Comparison of ENCODE assay signal across 8 cellular contexts in the genomic region with DNA sequence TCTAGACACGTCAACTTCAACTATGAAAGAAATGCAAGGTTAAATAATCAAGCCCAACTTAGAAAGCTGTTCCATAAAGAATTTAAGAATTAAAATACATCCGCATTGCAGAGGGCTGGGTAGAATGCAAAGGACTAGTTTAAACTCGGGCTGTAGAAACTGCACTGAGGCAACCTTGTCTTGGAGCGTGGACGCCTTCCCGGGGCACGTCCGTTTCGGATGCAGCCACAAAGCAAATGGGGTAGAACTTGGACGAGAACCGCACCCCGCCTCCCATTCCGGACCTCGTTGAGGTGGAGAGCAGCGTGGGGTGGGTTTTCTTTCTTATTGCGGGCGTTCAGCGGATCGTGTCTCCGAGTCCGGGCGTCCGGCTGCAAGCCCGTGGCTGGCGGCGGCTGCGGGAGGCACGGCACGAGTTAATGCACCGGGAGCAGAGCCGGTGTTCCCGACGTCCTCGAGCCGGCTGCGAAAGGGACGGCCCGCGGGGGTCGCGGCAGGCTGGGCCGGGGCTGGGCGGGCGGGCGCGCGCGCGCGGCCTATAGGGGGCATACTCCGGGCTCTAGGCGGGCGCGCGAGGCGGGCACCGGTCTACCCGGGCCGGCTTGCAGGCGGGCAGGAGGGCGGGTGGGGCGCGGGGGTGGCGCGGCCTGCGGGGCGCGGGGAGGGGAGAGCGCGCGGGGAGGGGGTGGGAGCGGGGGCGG. TPM values are rescaled to one million over a fixed set of nuclear protein-coding genes. Genes with fewer than 3 reads are reported as not detected.
DNase-seq lines count a peak whose midpoint lies in the region; ATAC-seq, FAIRE-seq and TF ChIP-seq lines count a peak whose summit lies in the region.

No MANE protein-coding gene starts in this region.

- intact Hi-C loops in HCT116 (cut with micrococcal nuclease) = loop anchor here (5.0 to 10.0 kb wide), 6 partner anchors 144 to 1033 kb away; no protein-coding TSS in a partner anchor

- no peaks in the 10 kb centered on the region for H3K9me2 ChIP-seq in HCT116 (ENCODE audit: insufficient read depth)

- peak overlapping the region; percentile 90 for H3K4me2 ChIP-seq in HCT116 (ENCODE audit: low read length)

- H3K36me3 ChIP-seq in HCT116 (ENCODE audit: control insufficient read depth in 1 of 2, insufficient read depth in 2 of 2, low read length in 2 of 2) (no peaks in the 10 kb centered on the region; a peak in 1 of 4 replicates), endocrine pancreas (ENCODE audit: control insufficient read depth, insufficient read depth, low read length) (no peaks in the 10 kb centered on the region)

- H3K4me1 ChIP-seq in HCT116 (ENCODE audit: control insufficient read depth in 1 of 2, insufficient read depth in 2 of 2, low read length in 2 of 2) (peaks cover 16 to 44% of the 10 kb centered on the region in 2 experiments), endocrine pancreas (ENCODE audit: control insufficient read depth, insufficient read depth, low read length) (no peaks in the 10 kb centered on the region), mononuclear cell (ENCODE audit: insufficient read depth, low read length) (peaks cover 57% of the 10 kb centered on the region)

- POLR2A ChIA-PET in HCT116 (lab: Charles Lee) = no interaction called here

- H3K27me3 ChIP-seq in HCT116 (ENCODE audit: insufficient read depth, low read length) (no peaks in the 10 kb centered on the region), endocrine pancreas (ENCODE audit: control insufficient read depth, insufficient read depth, low read length) (no peaks in the 10 kb centered on the region), mononuclear cell (ENCODE audit: insufficient read depth, low read length) (no peaks in the 10 kb centered on the region)

- no peak overlapping the region for H2AFZ ChIP-seq in HCT116 (ENCODE audit: low read depth, low read length, poor library complexity, severe bottlenecking)

- TF ChIP-seq RAD21 in HCT116 (IDR thresholded peaks at IDR 0.05; ENCODE audit: low read depth) = no peak

- RAD21 ChIA-PET in HCT116 (lab: Charles Lee; ENCODE audit: low non-redundant PET in 1 of 2, low total read pairs in 2 of 2, uncharacterized antibody in 2 of 2, unreplicated experiment in 2 of 2) = interaction anchor here in 1 of 2 experiments (0.6 to 0.7 kb wide), 2 partner anchors 51 to 502 kb away, joined by 3 read pairs; no protein-coding TSS in a partner anchor

- no peak for TF ChIP-seq POLR2A in HCT116 (IDR thresholded peaks at IDR 0.05; ENCODE audit: borderline replicate concordance, extremely low read depth, insufficient read depth, insufficient read length)

- no peak for FAIRE-seq in GM19239 (lab: Jason Lieb, UNC)

- peak overlapping the region; percentile 82 for H3K9ac ChIP-seq in HCT116 (ENCODE audit: low read length)
- H3K9ac ChIP-seq in endocrine pancreas (ENCODE audit: control insufficient read depth, insufficient read depth, low read length) = peak overlapping the region; percentile 94

- DNase-seq in Daoy (ENCODE audit: low read depth) (peak; percentile 62), HCT116 (ENCODE audit: low read depth, low spot score) (no peak), NCI-H2029 treated with DMSO at 0.1 percent for 48 hours (lab: John Stamatoyannopoulos, UW) (peak; percentile 48), GM19239 (ENCODE audit: insufficient read length, low spot score) (no peak)
- DNase-seq in activated CD8-positive, alpha-beta memory T cell treated with anti-CD3 and anti-CD28 coated beads for 4 hours (ENCODE audit: low read depth in 2 of 2) = peak; percentile 40 to 53
- DNase-seq in stimulated activated CD8-positive, alpha-beta memory T cell treated with anti-CD3 and anti-CD28 coated beads, Interleukin-2, amount 100 ng/mL, for 1 hour (ENCODE audit: low read depth in 2 of 2) = peak; percentile 18 to 51

- peak overlapping the region; percentile 72 to 81 for H3K4me3 ChIP-seq in HCT116 (replicated peaks in 1 of 2; ENCODE audit: low read depth in 1 of 2, low read length in 2 of 2)
- H3K4me3 ChIP-seq in endocrine pancreas (ENCODE audit: control insufficient read depth, insufficient read depth, low read length) = peak overlapping the region; percentile 99
- H3K4me3 ChIP-seq in mononuclear cell (ENCODE audit: low read length) = peak overlapping the region; percentile 97

- peak; percentile 25 for ATAC-seq in HCT116

- CTCF ChIA-PET in HCT116 (lab: Charles Lee) = no interaction called here

- BruUV-seq in HCT116 (replicated peaks; lab: Mats Ljungman, UMichigan) = no TSS peak

- H3K9me3 ChIP-seq in HCT116 (ENCODE audit: control insufficient read depth in 1 of 2, insufficient read depth in 1 of 2, low read depth in 1 of 2, low read length in 2 of 2) (no peaks in the 10 kb centered on the region), endocrine pancreas (ENCODE audit: control insufficient read depth, low read length) (no peaks in the 10 kb centered on the region), mononuclear cell (ENCODE audit: low read depth, low read length) (no peaks in the 10 kb centered on the region)

- peak overlapping the region; percentile 70 for H3K27ac ChIP-seq in HCT116 (ENCODE audit: low read depth, low read length)

- peaks cover 60% of the 10 kb centered on the region for H3K79me2 ChIP-seq in HCT116 (ENCODE audit: insufficient read depth, low read length)

- no peaks in the 10 kb centered on the region for H4K20me1 ChIP-seq in HCT116 (ENCODE audit: insufficient read depth)

- TF ChIP-seq CTCF in HCT116 (IDR thresholded peaks at IDR 0.05 in 2 of 3, conservative IDR thresholded peaks at IDR 0.05 in 1 of 3; ENCODE audit: borderline replicate concordance in 1 of 3, insufficient read depth in 1 of 3, low read depth in 2 of 3, low read length in 2 of 3) = peak in 1 of 3 experiments; percentile 7; a peak in 1 of 6 replicates

TF ChIP-seq in HCT116, 20 proteins besides CTCF, POLR2A, EP300 and RAD21:
- TF ChIP-seq POLR2AphosphoS5 (IDR thresholded peaks at IDR 0.05; ENCODE audit: low read depth, low read length) = no peak; the same call in 1 of the 2 replicates
- TF ChIP-seq, protein P1, sequence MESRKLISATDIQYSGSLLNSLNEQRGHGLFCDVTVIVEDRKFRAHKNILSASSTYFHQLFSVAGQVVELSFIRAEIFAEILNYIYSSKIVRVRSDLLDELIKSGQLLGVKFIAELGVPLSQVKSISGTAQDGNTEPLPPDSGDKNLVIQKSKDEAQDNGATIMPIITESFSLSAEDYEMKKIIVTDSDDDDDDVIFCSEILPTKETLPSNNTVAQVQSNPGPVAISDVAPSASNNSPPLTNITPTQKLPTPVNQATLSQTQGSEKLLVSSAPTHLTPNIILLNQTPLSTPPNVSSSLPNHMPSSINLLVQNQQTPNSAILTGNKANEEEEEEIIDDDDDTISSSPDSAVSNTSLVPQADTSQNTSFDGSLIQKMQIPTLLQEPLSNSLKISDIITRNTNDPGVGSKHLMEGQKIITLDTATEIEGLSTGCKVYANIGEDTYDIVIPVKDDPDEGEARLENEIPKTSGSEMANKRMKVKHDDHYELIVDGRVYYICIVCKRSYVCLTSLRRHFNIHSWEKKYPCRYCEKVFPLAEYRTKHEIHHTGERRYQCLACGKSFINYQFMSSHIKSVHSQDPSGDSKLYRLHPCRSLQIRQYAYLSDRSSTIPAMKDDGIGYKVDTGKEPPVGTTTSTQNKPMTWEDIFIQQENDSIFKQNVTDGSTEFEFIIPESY (IDR thresholded peaks at IDR 0.05; ENCODE audit: extremely low read depth, insufficient replicate concordance, low read length) = no peak
- no peak for TF ChIP-seq SIN3A (IDR thresholded peaks at IDR 0.05; ENCODE audit: low read depth)
- no peak for TF ChIP-seq SP1 (IDR thresholded peaks at IDR 0.05; ENCODE audit: low read depth)
- TF ChIP-seq ZFX (IDR thresholded peaks at IDR 0.05) = peak; percentile 22; the same call in 1 of the 2 replicates
- TF ChIP-seq EGR1 (IDR thresholded peaks at IDR 0.05; ENCODE audit: low read depth) = no peak
- TF ChIP-seq EZH2phosphoT487 (IDR thresholded peaks at IDR 0.05; ENCODE audit: borderline replicate concordance) = no peak
- TF ChIP-seq CEBPB (IDR thresholded peaks at IDR 0.05; ENCODE audit: low read depth) = no peak
- TF ChIP-seq, protein P2, sequence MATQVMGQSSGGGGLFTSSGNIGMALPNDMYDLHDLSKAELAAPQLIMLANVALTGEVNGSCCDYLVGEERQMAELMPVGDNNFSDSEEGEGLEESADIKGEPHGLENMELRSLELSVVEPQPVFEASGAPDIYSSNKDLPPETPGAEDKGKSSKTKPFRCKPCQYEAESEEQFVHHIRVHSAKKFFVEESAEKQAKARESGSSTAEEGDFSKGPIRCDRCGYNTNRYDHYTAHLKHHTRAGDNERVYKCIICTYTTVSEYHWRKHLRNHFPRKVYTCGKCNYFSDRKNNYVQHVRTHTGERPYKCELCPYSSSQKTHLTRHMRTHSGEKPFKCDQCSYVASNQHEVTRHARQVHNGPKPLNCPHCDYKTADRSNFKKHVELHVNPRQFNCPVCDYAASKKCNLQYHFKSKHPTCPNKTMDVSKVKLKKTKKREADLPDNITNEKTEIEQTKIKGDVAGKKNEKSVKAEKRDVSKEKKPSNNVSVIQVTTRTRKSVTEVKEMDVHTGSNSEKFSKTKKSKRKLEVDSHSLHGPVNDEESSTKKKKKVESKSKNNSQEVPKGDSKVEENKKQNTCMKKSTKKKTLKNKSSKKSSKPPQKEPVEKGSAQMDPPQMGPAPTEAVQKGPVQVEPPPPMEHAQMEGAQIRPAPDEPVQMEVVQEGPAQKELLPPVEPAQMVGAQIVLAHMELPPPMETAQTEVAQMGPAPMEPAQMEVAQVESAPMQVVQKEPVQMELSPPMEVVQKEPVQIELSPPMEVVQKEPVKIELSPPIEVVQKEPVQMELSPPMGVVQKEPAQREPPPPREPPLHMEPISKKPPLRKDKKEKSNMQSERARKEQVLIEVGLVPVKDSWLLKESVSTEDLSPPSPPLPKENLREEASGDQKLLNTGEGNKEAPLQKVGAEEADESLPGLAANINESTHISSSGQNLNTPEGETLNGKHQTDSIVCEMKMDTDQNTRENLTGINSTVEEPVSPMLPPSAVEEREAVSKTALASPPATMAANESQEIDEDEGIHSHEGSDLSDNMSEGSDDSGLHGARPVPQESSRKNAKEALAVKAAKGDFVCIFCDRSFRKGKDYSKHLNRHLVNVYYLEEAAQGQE (IDR thresholded peaks at IDR 0.05; ENCODE audit: low read depth) = no peak

RNA-seq across cellular contexts. Expression of a gene that starts 2.0 kb away (rescaled TPM):
- total RNA-seq in Daoy (2014; rRNA removed; shearing (Covaris generic)) = 10.6 and 11.3 TPM in 2 replicates
- total RNA-seq in HCT116 (2021; ENCODE audit: unreplicated experiment) = 23.6 TPM
- 15.3 and 15.6 TPM in 2 replicates for polyA plus RNA-seq in HCT116 (2012)
- total RNA-seq in mononuclear cell = 74.8 TPM

Comparison
In these comparisons a context has a peak if more than half of its experiments do, and no peak if none do; other contexts are left out.
1. DNase-seq: peak in Daoy (single experiment), NCI-H2029 treated with DMSO at 0.1 percent for 48 hours (single experiment), activated CD8-positive, alpha-beta memory T cell treated with anti-CD3 and anti-CD28 coated beads for 4 hours (2 of 2) and stimulated activated CD8-positive, alpha-beta memory T cell treated with anti-CD3 and anti-CD28 coated beads, Interleukin-2, amount 100 ng/mL, for 1 hour (2 of 2); none in HCT116 (single experiment) and GM19239 (single experiment).
2. Peak in every context shown above with its lines, with median percentiles within 50 percentile points of each other: H3K4me3 ChIP-seq.